13 cellular contexts compared by ENCODE assay signal in genomic region chr14:76828339-76829015, GRCh38. TPM values are rescaled to one million over a fixed set of nuclear protein-coding genes. Genes with fewer than 3 reads are reported as not detected.
DNase-seq lines count a peak whose midpoint lies in the region; ATAC-seq and TF ChIP-seq lines count a peak whose summit lies in the region.
"Had no signal": no experiment of that assay in that cellular context is flagged by ENCODE, and none has a peak within 500 bp of the region (broad histone marks: within the 10 kb centered on the region; RNA-seq: fewer than 3 reads in every experiment).

No MANE protein-coding gene starts in this region.

- no peak for TF ChIP-seq CTCF in mammary epithelial cell (conservative IDR thresholded peaks at IDR 0.05 in 1 of 2, IDR thresholded peaks at IDR 0.05 in 1 of 2; ENCODE audit: extremely low read depth in 1 of 2, insufficient read depth in 1 of 2, low read depth in 1 of 2, low read length in 2 of 2)

- no peak overlapping the region for H3K4me3 Mint-ChIP-seq in naive thymus-derived CD4-positive, alpha-beta T cell
- H3K4me3 Mint-ChIP-seq: CD4-positive, CD25-positive, alpha-beta regulatory T cell had no signal

- in situ Hi-C loops in mammary epithelial cell (cut with MboI; ENCODE audit: low sequenced_read_pairs in 2 of 2), result no loop called here

- H3K9ac ChIP-seq in ES-I3 (ENCODE audit: low read depth, low read length) (peak overlapping the region; percentile 20; the same call in 1 of the 2 replicates), mammary epithelial cell (ENCODE audit: insufficient read depth, low read length) (no peak overlapping the region), skeletal muscle satellite cell (ENCODE audit: low read depth, low read length) (peak overlapping the region; percentile 78)

- no peak overlapping the region for H3K27ac ChIP-seq in mammary epithelial cell (ENCODE audit: insufficient read depth, low read depth, low read length)
- H3K27ac ChIP-seq in layer of hippocampus (ENCODE audit: low read depth, low read length), result peak overlapping the region; percentile 89
- no peak overlapping the region for H3K27ac ChIP-seq in naive thymus-derived CD4-positive, alpha-beta T cell (ENCODE audit: low read depth, low read length)

- dilution Hi-C loops in mammary epithelial cell (cut with HindIII; ENCODE audit: low sequenced_read_pairs), result no loop called here

- H3K36me3 Mint-ChIP-seq in naive thymus-derived CD4-positive, alpha-beta T cell, result no peaks in the 10 kb centered on the region
- H3K36me3 Mint-ChIP-seq: CD4-positive, CD25-positive, alpha-beta regulatory T cell had no signal

- BruUV-seq in mammary epithelial cell (replicated peaks; lab: Mats Ljungman, UMichigan), result no TSS peak

- H3K9me3 ChIP-seq in ES-I3 (ENCODE audit: control insufficient read depth, insufficient read depth, low read length) (no peaks in the 10 kb centered on the region), mammary epithelial cell (replicated peaks; ENCODE audit: insufficient read depth, low read length) (no peaks in the 10 kb centered on the region), skeletal muscle satellite cell (replicated peaks; ENCODE audit: low read length) (no peaks in the 10 kb centered on the region)
- H3K9me3 ChIP-seq in naive thymus-derived CD4-positive, alpha-beta T cell (ENCODE audit: control insufficient read depth in 2 of 3, low read length in 3 of 3), result no peaks in the 10 kb centered on the region

- H3K9me3 Mint-ChIP-seq in naive thymus-derived CD4-positive, alpha-beta T cell, result no peaks in the 10 kb centered on the region

- H3K27ac Mint-ChIP-seq in naive thymus-derived CD4-positive, alpha-beta T cell, result no peak overlapping the region
- H3K27ac Mint-ChIP-seq: CD4-positive, CD25-positive, alpha-beta regulatory T cell had no signal

- no peaks in the 10 kb centered on the region for H3K79me2 ChIP-seq in mammary epithelial cell (ENCODE audit: insufficient read depth, low read length)

- H3K4me3 ChIP-seq in mammary epithelial cell (replicated peaks in 1 of 3; ENCODE audit: insufficient read depth in 1 of 3, low read depth in 2 of 3, low read length in 3 of 3) (peak overlapping the region in 2 of 3 experiments; percentile 7 to 8), skeletal muscle satellite cell (ENCODE audit: low read length) (peak overlapping the region; percentile 65)
- H3K4me3 ChIP-seq in naive thymus-derived CD4-positive, alpha-beta T cell (ENCODE audit: low read length), result no peak overlapping the region

- peak; percentile 6 for DNase-seq in mammary epithelial cell
- DNase-seq in naive thymus-derived CD4-positive, alpha-beta T cell, result no peak
- DNase-seq in central memory CD4-positive, alpha-beta T cell, result no peak
- DNase-seq: CD4-positive, CD25-positive, alpha-beta regulatory T cell; islet precursor cell; NCI-H345 had no signal

- H3K4me1 Mint-ChIP-seq in naive thymus-derived CD4-positive, alpha-beta T cell, result peaks cover 0 to 1% (median 0%) of the 10 kb centered on the region in 7 donors
- H3K4me1 Mint-ChIP-seq: CD4-positive, CD25-positive, alpha-beta regulatory T cell had no signal

- peaks cover 0 to 20% (median 0%) of the 10 kb centered on the region in 5 donors for H3K27me3 Mint-ChIP-seq in naive thymus-derived CD4-positive, alpha-beta T cell

- 39% methylated on average over 16 of the region's 17 CpGs for WGBS in mammary epithelial cell (ENCODE audit: low coverage, missing lambda C conversion rate)

- H3K36me3 ChIP-seq in ES-I3 (ENCODE audit: insufficient read depth, low read length) (no peaks in the 10 kb centered on the region), mammary epithelial cell (ENCODE audit: insufficient read depth, low read length) (no peaks in the 10 kb centered on the region), skeletal muscle satellite cell (ENCODE audit: insufficient read depth, low read length) (no peaks in the 10 kb centered on the region)
- no peaks in the 10 kb centered on the region for H3K36me3 ChIP-seq in naive thymus-derived CD4-positive, alpha-beta T cell (ENCODE audit: control insufficient read depth in 2 of 3, insufficient read depth in 3 of 3, low read length in 3 of 3)

- no peak for ATAC-seq in naive thymus-derived CD4-positive, alpha-beta T cell
- ATAC-seq in GM19455 (IDR thresholded peaks at IDR 0.05; ENCODE audit: unreplicated experiment) (no peak), GM21528 (IDR thresholded peaks at IDR 0.05; ENCODE audit: low FRiP score, unreplicated experiment) (no peak)
- ATAC-seq: esophagus mucosa had no signal

- H2AFZ ChIP-seq in mammary epithelial cell (ENCODE audit: low read depth, low read length), result peak overlapping the region; percentile 90

- CTCF ChIA-PET in mammary epithelial cell (lab: Charles Lee; ENCODE audit: low non-redundant PET), result no interaction called here
- CTCF ChIA-PET in naive thymus-derived CD4-positive, alpha-beta T cell (lab: Charles Lee), result no interaction called here

- POLR2A ChIA-PET in naive thymus-derived CD4-positive, alpha-beta T cell (lab: Charles Lee), result no interaction called here

- intact Hi-C loops in mammary epithelial cell (cut with micrococcal nuclease), result no loop called here
- intact Hi-C loops in naive thymus-derived CD4-positive, alpha-beta T cell (cut with micrococcal nuclease), result no loop called here

- H3K4me2 ChIP-seq in mammary epithelial cell (ENCODE audit: insufficient read depth, low read depth, low read length), result peak overlapping the region; percentile 65
- H3K4me2 ChIP-seq in skeletal muscle satellite cell (ENCODE audit: low read length), result peak overlapping the region; percentile 87

- peaks cover 26% of the 10 kb centered on the region for H3K4me1 ChIP-seq in ES-I3 (ENCODE audit: insufficient read depth, low read length)
- peaks cover 4% of the 10 kb centered on the region for H3K4me1 ChIP-seq in mammary epithelial cell (ENCODE audit: insufficient read depth, low read length)
- peaks cover 17% of the 10 kb centered on the region for H3K4me1 ChIP-seq in skeletal muscle satellite cell (ENCODE audit: control insufficient read depth, insufficient read depth, low read length)
- H3K4me1 ChIP-seq in naive thymus-derived CD4-positive, alpha-beta T cell (ENCODE audit: control insufficient read depth in 2 of 2, insufficient read depth in 2 of 2, low read length in 2 of 2), result no peaks in the 10 kb centered on the region

- H3K27me3 ChIP-seq in mammary epithelial cell (ENCODE audit: insufficient read depth, low read length) (no peaks in the 10 kb centered on the region), layer of hippocampus (ENCODE audit: control insufficient read depth, insufficient read depth, low read length) (no peaks in the 10 kb centered on the region), skeletal muscle satellite cell (ENCODE audit: control insufficient read depth, insufficient read depth, low read length) (peaks cover 8% of the 10 kb centered on the region)
- H3K27me3 ChIP-seq in naive thymus-derived CD4-positive, alpha-beta T cell (ENCODE audit: control insufficient read depth in 2 of 2, insufficient read depth in 2 of 2, low read length in 2 of 2), result no peaks in the 10 kb centered on the region

- H4K20me1 ChIP-seq in mammary epithelial cell (ENCODE audit: insufficient read depth, low read length), result no peaks in the 10 kb centered on the region

RNA-seq across cellular contexts. Expression of gene LRRC74A, which starts 2.3 kb away (rescaled TPM):
- not detected for total RNA-seq in mammary epithelial cell
- polyA plus RNA-seq in mammary epithelial cell, result not detected
- polyA minus RNA-seq in mammary epithelial cell, result not detected
- total RNA-seq in skeletal muscle satellite cell (2012; rRNA removed), result not detected in 2 replicates
- total RNA-seq in naive thymus-derived CD4-positive, alpha-beta T cell, result not detected
- polyA plus RNA-seq in naive thymus-derived CD4-positive, alpha-beta T cell, result not detected
- total RNA-seq: CD4-positive, CD25-positive, alpha-beta regulatory T cell; esophagus mucosa; urinary bladder had no signal
- polyA plus RNA-seq: CD4-positive, CD25-positive, alpha-beta regulatory T cell; urinary bladder had no signal

RNA-seq across cellular contexts. Expression of gene ANGEL1, which starts 15.8 kb away (rescaled TPM):
- 10 to 100 TPM; 12.0 to 18.2 TPM for total RNA-seq in mammary epithelial cell
- 13.4 TPM for polyA plus RNA-seq in mammary epithelial cell
- polyA minus RNA-seq in mammary epithelial cell, result 11.0 TPM
- total RNA-seq in skeletal muscle satellite cell (2012; rRNA removed), result 7.0 and 10.1 TPM in 2 replicates
- total RNA-seq in naive thymus-derived CD4-positive, alpha-beta T cell, result 10 to 100 TPM; 14.5 to 37.6 (median 19.9) TPM
- 10 to 100 TPM; 28.3 to 28.9 TPM for polyA plus RNA-seq in naive thymus-derived CD4-positive, alpha-beta T cell
